In genomic region chr1:152543808-152544207, GRCh38 we compare ENCODE assay signal across 16 cellular contexts. TPM values are rescaled to one million over a fixed set of nuclear protein-coding genes. Genes with fewer than 3 reads are reported as not detected.
DNase-seq lines count a peak whose midpoint lies in the region; ATAC-seq, FAIRE-seq and TF ChIP-seq lines count a peak whose summit lies in the region.
"Had no signal": no experiment of that assay in that cellular context is flagged by ENCODE, and none has a peak within 500 bp of the region (broad histone marks: within the 10 kb centered on the region; RNA-seq: fewer than 3 reads in every experiment).

No MANE protein-coding gene starts in this region.

- intact Hi-C loops in GM12878 (cut with micrococcal nuclease; ENCODE audit: unreplicated experiment) = no loop called here
- intact Hi-C loops in esophagus squamous epithelium (cut with DNase I) = no loop called here

- H3K4me2 ChIP-seq in GM12878 (ENCODE audit: control insufficient read depth, insufficient read depth) = no peak overlapping the region

- no peak overlapping the region for H3K27ac ChIP-seq in GM12878 (ENCODE audit: control insufficient read depth, insufficient read depth)
- H3K27ac ChIP-seq in esophagus squamous epithelium = no peak overlapping the region
- H3K27ac ChIP-seq: body of pancreas, parathyroid adenoma, SJCRH30 had no signal

- no peaks in the 10 kb centered on the region for H3K9me3 ChIP-seq in GM12878 (replicated peaks; ENCODE audit: control insufficient read depth, insufficient read depth, low read length)
- no peaks in the 10 kb centered on the region for H3K9me3 ChIP-seq in esophagus squamous epithelium
- H3K9me3 ChIP-seq: body of pancreas, SJCRH30 had no signal

- RAD21 ChIA-PET in GM12878 (lab: Charles Lee; ENCODE audit: unreplicated experiment) = no interaction called here

- in situ Hi-C loops in GM12878 (cut with MboI) = no loop called here

- FAIRE-seq in GM12878 (lab: Jason Lieb, UNC) = no peak

- ATAC-seq in GM12878 = peak; percentile 38
- ATAC-seq: body of pancreas had no signal

- H4K20me1 ChIP-seq in GM12878 (ENCODE audit: control insufficient read depth, insufficient read depth) = no peaks in the 10 kb centered on the region

- 0% methylated on average over 4 of the region's 4 CpGs for whole genome bisulfite sequencing in GM12878 (ENCODE audit: insufficient coverage, insufficient replicate concordance, low lambda C conversion rate, missing lambda C conversion rate)
- 27 to 47% methylated on average over 3 to 4 of the region's 4 CpGs for WGBS in esophagus squamous epithelium, 2 donors

- no peaks in the 10 kb centered on the region for H3K27me3 ChIP-seq in GM12878 (replicated peaks in 1 of 2; ENCODE audit: control insufficient read depth in 2 of 2, insufficient read depth in 2 of 2, low read length in 1 of 2)
- peaks cover 0 to 10% (median 0%) of the 10 kb centered on the region in 4 donors for H3K27me3 ChIP-seq in esophagus squamous epithelium
- H3K27me3 ChIP-seq: body of pancreas, SJCRH30 had no signal

- H3K9ac ChIP-seq in GM12878 (ENCODE audit: control insufficient read depth, insufficient read depth, low read length) = no peak overlapping the region
- H3K9ac ChIP-seq: parathyroid adenoma had no signal

- TF ChIP-seq RAD21 in GM12878 (IDR thresholded peaks at IDR 0.05; ENCODE audit: insufficient read depth, low read depth, low read length) = no peak

- CTCF ChIA-PET in GM12878 (lab: Yijun Ruan, JAX) = no interaction called here

- H3K79me2 ChIP-seq in GM12878 (ENCODE audit: control insufficient read depth, insufficient read depth, low read length) = no peaks in the 10 kb centered on the region
- H3K79me2 ChIP-seq: parathyroid adenoma had no signal

- H3K4me3 ChIP-seq in LNCaP clone FGC (ENCODE audit: low read depth, low read length) (no peak overlapping the region), GM12878 (no peak overlapping the region), esophagus squamous epithelium (no peak overlapping the region)
- H3K4me3 ChIP-seq: body of pancreas, SJCRH30 had no signal

- H3K4me1 ChIP-seq in GM12878 (ENCODE audit: control insufficient read depth, insufficient read depth, low read length) (no peaks in the 10 kb centered on the region), esophagus squamous epithelium (no peaks in the 10 kb centered on the region)
- H3K4me1 ChIP-seq: body of pancreas, parathyroid adenoma, SJCRH30 had no signal

- no peak for TF ChIP-seq POLR2A in GM12878 (IDR thresholded peaks at IDR 0.05; ENCODE audit: low read depth, low read length)
- no peak for TF ChIP-seq POLR2A in esophagus squamous epithelium (IDR thresholded peaks at IDR 0.05)

- BruUV-seq in GM12878 (replicated peaks; lab: Mats Ljungman, UMichigan) = no TSS peak

- DNase-seq in stimulated activated CD4-positive, alpha-beta T cell treated with anti-CD3 and anti-CD28 coated beads, Interleukin-15, amount 100 ng/mL, for 24 hours = peak; percentile 12
- no peak for DNase-seq in stimulated activated CD4-positive, alpha-beta T cell treated with anti-CD3 and anti-CD28 coated beads, Interleukin-12 subunit alpha, Interleukin-12 subunit beta, amount 100 ng/mL, for 4 hours
- DNase-seq in LNCaP clone FGC (ENCODE audit: low read depth) (no peak), GM12878 (ENCODE audit: low read depth, low spot score) (no peak), NCI-H345 (lab: John Stamatoyannopoulos, UW) (no peak), esophagus squamous epithelium (lab: John Stamatoyannopoulos, UW) (no peak), NCI-H1048 (lab: John Stamatoyannopoulos, UW) (no peak)
- peak; percentile 29 for DNase-seq in stimulated activated CD8-positive, alpha-beta memory T cell treated with anti-CD3 and anti-CD28 coated beads, Interleukin-4, amount 100 ng/mL, for 48 hours
- DNase-seq: activated CD4-positive, CD25-positive, alpha-beta regulatory T cell treated with anti-CD3 and anti-CD28 coated beads, Interleukin-2, amount 50 U/mL, for 72 hours; activated gamma-delta T cell; body of pancreas; GOT3; midbrain; NCI-H2081 had no signal

- no peak overlapping the region for H2AFZ ChIP-seq in GM12878 (ENCODE audit: control insufficient read depth, low read depth, low read length)
- H2AFZ ChIP-seq: parathyroid adenoma had no signal

- H3K36me3 ChIP-seq in GM12878 (ENCODE audit: control insufficient read depth in 2 of 2, insufficient read depth in 2 of 2, low read length in 1 of 2) (no peaks in the 10 kb centered on the region), esophagus squamous epithelium (no peaks in the 10 kb centered on the region)
- H3K36me3 ChIP-seq: SJCRH30 had no signal

- POLR2A ChIA-PET in GM12878 (lab: Charles Lee) = no interaction called here

- TF ChIP-seq EP300 in GM12878 (IDR thresholded peaks at IDR 0.05; ENCODE audit: borderline replicate concordance in 1 of 2, control insufficient read depth in 1 of 2, low read depth in 2 of 2, low read length in 2 of 2) = no peak

- SMC1A ChIA-PET in GM12878 (lab: Charles Lee; ENCODE audit: uncharacterized antibody, unreplicated experiment) = no interaction called here

- TF ChIP-seq CTCF in LNCaP clone FGC (IDR thresholded peaks at IDR 0.05; ENCODE audit: control insufficient read depth, extremely low read depth, insufficient read depth) = peak; percentile 37
- TF ChIP-seq CTCF in GM12878 (IDR thresholded peaks at IDR 0.05 in 2 of 3, conservative IDR thresholded peaks at IDR 0.05 in 1 of 3; ENCODE audit: control insufficient read depth in 2 of 3, extremely low read depth in 1 of 3, insufficient read depth in 1 of 3, low read depth in 3 of 3, low read length in 3 of 3) = peak; percentile 16 to 41 (median 36); a peak in 5 of 6 replicates
- TF ChIP-seq CTCF in esophagus squamous epithelium (IDR thresholded peaks at IDR 0.05) = peak in 1 of 6 experiments; percentile 40

RNA-seq across cellular contexts. Expression of gene LCE3E, which starts 22.8 kb away (rescaled TPM):
- not detected in 2 replicates for total RNA-seq in GM12878 (2013; cell fraction: nucleolus; rRNA removed)
- total RNA-seq in GM12878 (2014; rRNA removed) = not detected in 2 replicates
- not detected in 2 replicates for total RNA-seq in GM12878 (2014; rRNA removed; fragmentation: Illumina TruSeq; extraction: Trizol)
- total RNA-seq in GM12878 (2021) = not detected in 2 replicates
- polyA plus RNA-seq in GM12878 (2011; ENCODE audit: low read depth) = not detected
- not detected in 2 replicates for polyA plus RNA-seq in GM12878 (2011; rRNA removed)
- not detected in 2 replicates for polyA plus RNA-seq in GM12878 (2011; cell fraction: cytosol; rRNA removed)
- not detected in 2 replicates for polyA plus RNA-seq in GM12878 (2011; cell fraction: nucleus; rRNA removed)
- polyA plus RNA-seq in GM12878 (2012) = not detected in 2 replicates
- not detected in 2 replicates for polyA plus RNA-seq in GM12878 (2014; fragmentation: Illumina TruSeq; extraction: Trizol)
- polyA plus RNA-seq in GM12878 (2014; fragmentation: Nextera tagmentation; extraction: Ambion mirVana) = not detected
- polyA plus RNA-seq in GM12878 (2014; rRNA removed) = not detected in 2 replicates
- polyA plus RNA-seq in GM12878 (2016; fragmentation: Nextera tagmentation; extraction: Ambion mirVana) = not detected
- polyA minus RNA-seq in GM12878 (2011; rRNA and poly(A)+ RNA removed) = not detected in 2 replicates
- not detected in 2 replicates for polyA minus RNA-seq in GM12878 (2011; cell fraction: cytosol; rRNA and poly(A)+ RNA removed)
- not detected in 2 replicates for polyA minus RNA-seq in GM12878 (2011; cell fraction: nucleus; rRNA and poly(A)+ RNA removed)
- 10 to 100 TPM in 1 of 4 donors, 1 to 10 TPM in 2, under 1 TPM in 1; 0.76 to 10.0 (median 2.4) TPM for total RNA-seq in esophagus squamous epithelium
- total RNA-seq: body of pancreas, SJCRH30 had no signal

RNA-seq across cellular contexts. Expression of gene CRCT1, which starts 29.5 kb away (rescaled TPM):
- total RNA-seq in GM12878 (2013; cell fraction: nucleolus; rRNA removed) = not detected in 2 replicates
- total RNA-seq in GM12878 (2014; rRNA removed) = not detected in 2 replicates
- not detected in 2 replicates for total RNA-seq in GM12878 (2014; rRNA removed; fragmentation: Illumina TruSeq; extraction: Trizol)
- not detected in 2 replicates for total RNA-seq in GM12878 (2021)
- polyA plus RNA-seq in GM12878 (2011; ENCODE audit: low read depth) = not detected
- polyA plus RNA-seq in GM12878 (2011; rRNA removed) = not detected in 2 replicates
- polyA plus RNA-seq in GM12878 (2011; cell fraction: cytosol; rRNA removed) = not detected in 2 replicates
- polyA plus RNA-seq in GM12878 (2011; cell fraction: nucleus; rRNA removed) = not detected in 2 replicates
- not detected in 2 replicates for polyA plus RNA-seq in GM12878 (2012)
- polyA plus RNA-seq in GM12878 (2014; fragmentation: Illumina TruSeq; extraction: Trizol) = not detected in 2 replicates
- polyA plus RNA-seq in GM12878 (2014; fragmentation: Nextera tagmentation; extraction: Ambion mirVana) = not detected
- polyA plus RNA-seq in GM12878 (2014; rRNA removed) = not detected in 2 replicates
- not detected for polyA plus RNA-seq in GM12878 (2016; fragmentation: Nextera tagmentation; extraction: Ambion mirVana)
- not detected in 2 replicates for polyA minus RNA-seq in GM12878 (2011; rRNA and poly(A)+ RNA removed)
- not detected in 2 replicates for polyA minus RNA-seq in GM12878 (2011; cell fraction: cytosol; rRNA and poly(A)+ RNA removed)
- polyA minus RNA-seq in GM12878 (2011; cell fraction: nucleus; rRNA and poly(A)+ RNA removed) = not detected in 2 replicates
- total RNA-seq in esophagus squamous epithelium = 100 to 1,000 TPM in 3 of 4 donors, 10 to 100 TPM in 1; 87.9 to 720 (median 367) TPM
- total RNA-seq: body of pancreas, SJCRH30 had no signal

RNA-seq across cellular contexts. Expression of gene LCE5A, which starts 33.2 kb away (rescaled TPM):
- total RNA-seq in GM12878 (2013; cell fraction: nucleolus; rRNA removed) = not detected in 2 replicates
- total RNA-seq in GM12878 (2014; rRNA removed) = not detected in 2 replicates
- total RNA-seq in GM12878 (2014; rRNA removed; fragmentation: Illumina TruSeq; extraction: Trizol) = not detected in 2 replicates
- total RNA-seq in GM12878 (2021) = not detected in 2 replicates
- not detected for polyA plus RNA-seq in GM12878 (2011; ENCODE audit: low read depth)
- not detected in 2 replicates for polyA plus RNA-seq in GM12878 (2011; rRNA removed)
- polyA plus RNA-seq in GM12878 (2011; cell fraction: cytosol; rRNA removed) = not detected in 2 replicates
- not detected in 2 replicates for polyA plus RNA-seq in GM12878 (2011; cell fraction: nucleus; rRNA removed)
- polyA plus RNA-seq in GM12878 (2012) = not detected in 2 replicates
- polyA plus RNA-seq in GM12878 (2014; fragmentation: Illumina TruSeq; extraction: Trizol) = not detected in 2 replicates
- polyA plus RNA-seq in GM12878 (2014; fragmentation: Nextera tagmentation; extraction: Ambion mirVana) = not detected
- polyA plus RNA-seq in GM12878 (2014; rRNA removed) = not detected in 2 replicates
- polyA plus RNA-seq in GM12878 (2016; fragmentation: Nextera tagmentation; extraction: Ambion mirVana) = not detected
- not detected in 2 replicates for polyA minus RNA-seq in GM12878 (2011; rRNA and poly(A)+ RNA removed)
- not detected in 2 replicates for polyA minus RNA-seq in GM12878 (2011; cell fraction: cytosol; rRNA and poly(A)+ RNA removed)
- not detected in 2 replicates for polyA minus RNA-seq in GM12878 (2011; cell fraction: nucleus; rRNA and poly(A)+ RNA removed)
- total RNA-seq in esophagus squamous epithelium = 1 to 10 TPM in 1 of 4 donors, not detected in 3; 1.2 TPM
- total RNA-seq: body of pancreas, SJCRH30 had no signal

RNA-seq across cellular contexts. Expression of gene LCE3D, which starts 36.5 kb away (rescaled TPM):
- total RNA-seq in GM12878 (2013; cell fraction: nucleolus; rRNA removed) = not detected in 2 replicates
- total RNA-seq in GM12878 (2014; rRNA removed) (not detected in 2 replicates), GM12878 (2014; rRNA removed; fragmentation: Illumina TruSeq; extraction: Trizol) (not detected in 2 replicates), GM12878 (2021) (not detected in 2 replicates), esophagus squamous epithelium (10 to 100 TPM in 1 of 4 donors, not detected in 3; 19.2 TPM)
- polyA plus RNA-seq in GM12878 (2011; ENCODE audit: low read depth) = not detected
- polyA plus RNA-seq in GM12878 (2011; rRNA removed) (not detected in 2 replicates), GM12878 (2014; fragmentation: Illumina TruSeq; extraction: Trizol) (not detected in 2 replicates), GM12878 (2014; fragmentation: Nextera tagmentation; extraction: Ambion mirVana) (not detected), GM12878 (2014; rRNA removed) (0.27 TPM in 1 of 2 replicates, not detected in the other), GM12878 (2016; fragmentation: Nextera tagmentation; extraction: Ambion mirVana) (not detected)
- polyA plus RNA-seq in GM12878 (2011; cell fraction: cytosol; rRNA removed) = not detected in 2 replicates
- not detected in 2 replicates for polyA plus RNA-seq in GM12878 (2011; cell fraction: nucleus; rRNA removed)
- not detected in 2 replicates for polyA plus RNA-seq in GM12878 (2012)
- polyA minus RNA-seq in GM12878 (2011; rRNA and poly(A)+ RNA removed) = not detected in 2 replicates
- polyA minus RNA-seq in GM12878 (2011; cell fraction: cytosol; rRNA and poly(A)+ RNA removed) = not detected in 2 replicates
- polyA minus RNA-seq in GM12878 (2011; cell fraction: nucleus; rRNA and poly(A)+ RNA removed) = not detected in 2 replicates
- total RNA-seq: body of pancreas, SJCRH30 had no signal

RNA-seq across cellular contexts. Expression of gene LCE3C, which starts 56.2 kb away (rescaled TPM):
- not detected in 2 replicates for total RNA-seq in GM12878 (2013; cell fraction: nucleolus; rRNA removed)
- total RNA-seq in GM12878 (2014; rRNA removed) = not detected in 2 replicates
- not detected in 2 replicates for total RNA-seq in GM12878 (2014; rRNA removed; fragmentation: Illumina TruSeq; extraction: Trizol)
- total RNA-seq in GM12878 (2021) = not detected in 2 replicates
- not detected for polyA plus RNA-seq in GM12878 (2011; ENCODE audit: low read depth)
- polyA plus RNA-seq in GM12878 (2011; rRNA removed) = not detected in 2 replicates
- polyA plus RNA-seq in GM12878 (2011; cell fraction: cytosol; rRNA removed) = not detected in 2 replicates
- polyA plus RNA-seq in GM12878 (2011; cell fraction: nucleus; rRNA removed) = not detected in 2 replicates
- polyA plus RNA-seq in GM12878 (2012) = not detected in 2 replicates
- polyA plus RNA-seq in GM12878 (2014; fragmentation: Illumina TruSeq; extraction: Trizol) = not detected in 2 replicates
- not detected for polyA plus RNA-seq in GM12878 (2014; fragmentation: Nextera tagmentation; extraction: Ambion mirVana)
- polyA plus RNA-seq in GM12878 (2014; rRNA removed) = not detected in 2 replicates
- not detected for polyA plus RNA-seq in GM12878 (2016; fragmentation: Nextera tagmentation; extraction: Ambion mirVana)
- polyA minus RNA-seq in GM12878 (2011; rRNA and poly(A)+ RNA removed) = not detected in 2 replicates
- polyA minus RNA-seq in GM12878 (2011; cell fraction: cytosol; rRNA and poly(A)+ RNA removed) = not detected in 2 replicates
- not detected in 2 replicates for polyA minus RNA-seq in GM12878 (2011; cell fraction: nucleus; rRNA and poly(A)+ RNA removed)
- total RNA-seq in esophagus squamous epithelium = not detected
- total RNA-seq: body of pancreas, SJCRH30 had no signal

Comparison
In these comparisons a context has a peak if more than half of its experiments do, and no peak if none do; other contexts are left out.
1. DNase-seq: peak in stimulated activated CD4-positive, alpha-beta T cell treated with anti-CD3 and anti-CD28 coated beads, Interleukin-15, amount 100 ng/mL, for 24 hours (single experiment) and stimulated activated CD8-positive, alpha-beta memory T cell treated with anti-CD3 and anti-CD28 coated beads, Interleukin-4, amount 100 ng/mL, for 48 hours (single experiment); none in stimulated activated CD4-positive, alpha-beta T cell treated with anti-CD3 and anti-CD28 coated beads, Interleukin-12 subunit alpha, Interleukin-12 subunit beta, amount 100 ng/mL, for 4 hours (single experiment), LNCaP clone FGC (single experiment), GM12878 (single experiment), NCI-H345 (single experiment), esophagus squamous epithelium (single experiment) and NCI-H1048 (single experiment).
2. RNA of gene CRCT1, which starts 29.5 kb away (total RNA-seq): 87.9 to 720 TPM in esophagus squamous epithelium; not detected in GM12878; every median in the first group is over 10 times any median in the second.